Comparison of ENCODE assay signal across 28 cellular contexts in the genomic region with DNA sequence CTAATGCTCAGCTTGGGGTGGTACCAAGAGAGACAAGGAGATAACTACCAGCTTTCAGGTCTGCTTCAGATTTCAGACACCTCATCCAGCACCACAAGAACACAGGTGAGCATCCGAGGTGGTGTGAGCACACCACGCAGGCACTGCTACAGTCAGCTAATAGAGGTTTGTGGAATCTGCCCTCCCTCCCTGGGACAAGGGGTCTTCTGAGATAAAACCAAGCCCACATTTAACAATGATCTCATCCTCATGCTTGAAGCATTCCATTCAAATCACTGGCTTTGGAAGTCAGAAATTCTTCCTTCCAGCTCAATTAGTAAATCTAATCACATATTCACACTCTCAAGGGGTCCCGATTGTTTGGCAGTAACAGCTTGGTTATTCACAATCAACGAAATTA.
DNase-seq lines count a peak whose midpoint lies in the region; ATAC-seq and TF ChIP-seq lines count a peak whose summit lies in the region.
"Had no signal": no experiment of that assay in that cellular context is flagged by ENCODE, and none has a peak within 500 bp of the region (broad histone marks: within the 10 kb centered on the region; RNA-seq: fewer than 3 reads in every experiment).

No MANE protein-coding gene starts in this region.

- no peak for TF ChIP-seq CTCF in brain (conservative IDR thresholded peaks at IDR 0.05)

- no peaks in the 10 kb centered on the region for H3K36me3 ChIP-seq in mesenchymal stem cell (ENCODE audit: control insufficient read depth in 1 of 2, insufficient read depth in 2 of 2, low read depth in 1 of 2, low read length in 2 of 2)
- H3K36me3 ChIP-seq: heart right ventricle had no signal

- H2BK12ac ChIP-seq in mesenchymal stem cell (ENCODE audit: low read length in 2 of 2): peak overlapping the region; percentile 2 to 96

- no peak overlapping the region for H4K91ac ChIP-seq in mesenchymal stem cell (ENCODE audit: low read length)

- H3K18ac ChIP-seq in mesenchymal stem cell (ENCODE audit: low read depth in 1 of 2, low read length in 2 of 2): peak overlapping the region in 1 of 2 experiments; percentile 76

- H3K27me3 ChIP-seq in mesenchymal stem cell (ENCODE audit: control insufficient read depth in 1 of 2, insufficient read depth in 1 of 2, low read length in 2 of 2): no peaks in the 10 kb centered on the region
- H3K27me3 ChIP-seq: heart right ventricle had no signal

- H3K23ac ChIP-seq in mesenchymal stem cell (ENCODE audit: low read length in 2 of 2): no peak overlapping the region

- H3K4ac ChIP-seq in mesenchymal stem cell (ENCODE audit: low read depth in 1 of 2, low read length in 2 of 2): peak overlapping the region in 1 of 2 experiments; percentile 84

- no peaks in the 10 kb centered on the region for H3K79me1 ChIP-seq in mesenchymal stem cell (replicated peaks; ENCODE audit: low read length, poor library complexity, severe bottlenecking)

- CTCF ChIA-PET in activated CD8-positive, alpha-beta memory T cell treated with anti-CD3 and anti-CD28 coated beads, Interleukin-2, amount 10 ng/mL, durations not matched to agents 7 days and 5 days (lab: Charles Lee): no interaction called here

- no peaks in the 10 kb centered on the region for H3K9me3 ChIP-seq in mesenchymal stem cell (ENCODE audit: control insufficient read depth, low read length)

- no peak overlapping the region for H2BK15ac ChIP-seq in mesenchymal stem cell (ENCODE audit: low read depth, poor library complexity, severe bottlenecking)

- no peak overlapping the region for H2AK5ac ChIP-seq in mesenchymal stem cell (ENCODE audit: low read length, severe bottlenecking)

- H3K27ac Mint-ChIP-seq in activated T-cell treated with anti-CD3 and anti-CD28 coated beads, Interleukin-2, amount 50 U/mL, for 24 hours: peak overlapping the region; percentile 8
- peak overlapping the region; percentile 49 to 93 (median 76) for H3K27ac Mint-ChIP-seq in brain
- no peak overlapping the region for H3K27ac Mint-ChIP-seq in activated CD8-positive, alpha-beta memory T cell treated with anti-CD3 and anti-CD28 coated beads, Interleukin-2, amount 10 ng/mL, durations not matched to agents 7 days and 5 days
- H3K27ac Mint-ChIP-seq: activated CD4-positive, alpha-beta T cell treated with anti-CD3 and anti-CD28 coated beads, Interleukin-2, amount 10 ng/mL, durations not matched to agents 24 days and 14 days; activated naive CD4-positive, alpha-beta T cell treated with anti-CD3 and anti-CD28 coated beads, Interleukin-2, amount 50 U/mL, for 72 hours; activated T-helper 2 cell treated with anti-CD3 and anti-CD28 coated beads, Interferon-gamma antibody, Interleukin-2, Interleukin-4, amounts not matched to agents 10 μg/mL and 5 μg/mL and 100 μg/mL, durations not matched to agents 14 hours and 24 hours and 36 hours; stimulated activated naive CD8-positive, alpha-beta T cell treated with anti-CD3 and anti-CD28 coated beads, Interleukin-15, Interleukin-2, amounts not matched to agents 100 ng/mL and 50 ng/mL, for 24 hours; T-helper 2 cell treated with Interferon-gamma antibody and Interleukin-4, amounts not matched to agents 5 μg/mL and 100 μg/mL, for 36 hours; type B pancreatic cell had no signal

- no peak overlapping the region for H4K8ac ChIP-seq in mesenchymal stem cell (ENCODE audit: low read length)

- peaks cover 71% of the 10 kb centered on the region for H3K36me3 Mint-ChIP-seq in activated T-cell treated with anti-CD3 and anti-CD28 coated beads, Interleukin-2, amount 50 U/mL, for 24 hours (ENCODE audit: low read depth)
- peaks cover 16% of the 10 kb centered on the region for H3K36me3 Mint-ChIP-seq in brain
- peaks cover 41% of the 10 kb centered on the region for H3K36me3 Mint-ChIP-seq in activated CD8-positive, alpha-beta memory T cell treated with anti-CD3 and anti-CD28 coated beads, Interleukin-2, amount 10 ng/mL, durations not matched to agents 7 days and 5 days
- H3K36me3 Mint-ChIP-seq: type B pancreatic cell had no signal

- H2AFZ ChIP-seq in mesenchymal stem cell (ENCODE audit: low read depth, low read length): no peak overlapping the region

- no peak overlapping the region for H3K4me2 ChIP-seq in mesenchymal stem cell (ENCODE audit: low read length, poor library complexity, severe bottlenecking)
- H3K4me2 ChIP-seq: KMS-11 had no signal

- 38% methylated on average over 4 of the region's 4 CpGs for WGBS in mesenchymal stem cell

- H2BK120ac ChIP-seq in mesenchymal stem cell (ENCODE audit: low read depth, low read length): no peak overlapping the region

- H3K27me3 Mint-ChIP-seq in activated T-cell treated with anti-CD3 and anti-CD28 coated beads, Interleukin-2, amount 50 U/mL, for 24 hours: no peaks in the 10 kb centered on the region
- H3K27me3 Mint-ChIP-seq in brain: no peaks in the 10 kb centered on the region
- no peaks in the 10 kb centered on the region for H3K27me3 Mint-ChIP-seq in activated CD8-positive, alpha-beta memory T cell treated with anti-CD3 and anti-CD28 coated beads, Interleukin-2, amount 10 ng/mL, durations not matched to agents 7 days and 5 days
- H3K27me3 Mint-ChIP-seq: activated CD4-positive, alpha-beta T cell treated with anti-CD3 and anti-CD28 coated beads, Interleukin-2, amount 10 ng/mL, durations not matched to agents 24 days and 14 days; stimulated activated naive CD8-positive, alpha-beta T cell treated with anti-CD3 and anti-CD28 coated beads, Interleukin-15, Interleukin-2, amounts not matched to agents 100 ng/mL and 50 ng/mL, for 24 hours; type B pancreatic cell had no signal

- H3K27ac ChIP-seq in mesenchymal stem cell (ENCODE audit: low read length, poor library complexity, severe bottlenecking): no peak overlapping the region
- H3K27ac ChIP-seq: heart right ventricle, KMS-11, SK-N-MC had no signal

- ATAC-seq in activated CD8-positive, alpha-beta memory T cell treated with anti-CD3 and anti-CD28 coated beads, Interleukin-2, amount 10 ng/mL, durations not matched to agents 7 days and 5 days: no peak
- ATAC-seq: activated naive CD4-positive, alpha-beta T cell treated with anti-CD3 and anti-CD28 coated beads, Interleukin-2, amount 50 U/mL, for 72 hours; heart right ventricle; left ventricle myocardium superior; sciatic nerve had no signal

- peaks cover 3% of the 10 kb centered on the region for H3K9me3 Mint-ChIP-seq in activated T-cell treated with anti-CD3 and anti-CD28 coated beads, Interleukin-2, amount 50 U/mL, for 24 hours
- H3K9me3 Mint-ChIP-seq in brain: peaks cover 3 to 28% (median 17%) of the 10 kb centered on the region in 5 experiments
- peaks cover 3% of the 10 kb centered on the region for H3K9me3 Mint-ChIP-seq in activated CD8-positive, alpha-beta memory T cell treated with anti-CD3 and anti-CD28 coated beads, Interleukin-2, amount 10 ng/mL, durations not matched to agents 7 days and 5 days (ENCODE audit: low read depth)
- H3K9me3 Mint-ChIP-seq: activated T-helper 2 cell treated with anti-CD3 and anti-CD28 coated beads, Interferon-gamma antibody, Interleukin-2, Interleukin-4, amounts not matched to agents 10 μg/mL and 5 μg/mL and 100 μg/mL, durations not matched to agents 14 hours and 24 hours and 36 hours; T-helper 2 cell treated with Interferon-gamma antibody and Interleukin-4, amounts not matched to agents 5 μg/mL and 100 μg/mL, for 36 hours; type B pancreatic cell had no signal

- H3K4me1 Mint-ChIP-seq in activated T-cell treated with anti-CD3 and anti-CD28 coated beads, Interleukin-2, amount 50 U/mL, for 24 hours (ENCODE audit: low read depth): peaks cover 76% of the 10 kb centered on the region
- peaks cover 46% of the 10 kb centered on the region for H3K4me1 Mint-ChIP-seq in brain
- H3K4me1 Mint-ChIP-seq in activated CD8-positive, alpha-beta memory T cell treated with anti-CD3 and anti-CD28 coated beads, Interleukin-2, amount 10 ng/mL, durations not matched to agents 7 days and 5 days: peaks cover 6% of the 10 kb centered on the region

- no peak overlapping the region for H2BK5ac ChIP-seq in mesenchymal stem cell (ENCODE audit: low read depth, low read length, poor library complexity, severe bottlenecking)

- no peak overlapping the region for H3K9ac ChIP-seq in mesenchymal stem cell (ENCODE audit: low read length)
- H3K9ac ChIP-seq: KMS-11 had no signal

- H3K4me3 ChIP-seq in mesenchymal stem cell (ENCODE audit: insufficient read depth in 1 of 2, low read depth in 1 of 2, low read length in 2 of 2): no peak overlapping the region
- H3K4me3 ChIP-seq: heart right ventricle, SK-N-MC had no signal

- no peak for DNase-seq in activated T-cell treated with anti-CD3 and anti-CD28 coated beads, Interleukin-2, amount 50 U/mL, for 24 hours
- no peak for DNase-seq in activated T-cell treated with anti-CD3 and anti-CD28 coated beads, Interleukin-2, amount 50 U/mL, for 1 hour
- peak; percentile 12 for DNase-seq in mesenchymal stem cell
- DNase-seq in NCI-H2171 treated with DMSO at 0.1 percent for 48 hours (lab: John Stamatoyannopoulos, UW): no peak
- no peak for DNase-seq in A172 (ENCODE audit: low spot score)
- DNase-seq in activated CD8-positive, alpha-beta memory T cell treated with anti-CD3 and anti-CD28 coated beads, Interleukin-2, amount 10 ng/mL, durations not matched to agents 7 days and 5 days: no peak
- DNase-seq in T-helper 1 cell: no peak
- DNase-seq: 8988T; activated CD4-positive, alpha-beta T cell treated with anti-CD3 and anti-CD28 coated beads, Interleukin-2, amount 10 ng/mL, durations not matched to agents 24 days and 14 days; cerebellar nuclear complex; DMS153; effector CD4-positive, alpha-beta T cell; erythroblast; foreskin fibroblast; heart right ventricle; left ventricle myocardium superior; NCI-H1694; NCI-H2171; RPMI8226 had no signal

- no peak overlapping the region for H3K14ac ChIP-seq in mesenchymal stem cell (ENCODE audit: low read length in 2 of 2)

- no peaks in the 10 kb centered on the region for H3K4me1 ChIP-seq in mesenchymal stem cell (ENCODE audit: control insufficient read depth, insufficient read depth, low read depth, low read length)

- no peak overlapping the region for H3K4me3 Mint-ChIP-seq in activated T-cell treated with anti-CD3 and anti-CD28 coated beads, Interleukin-2, amount 50 U/mL, for 24 hours
- peak overlapping the region in 4 of 5 experiments; percentile 21 to 72 (median 42) for H3K4me3 Mint-ChIP-seq in brain
- H3K4me3 Mint-ChIP-seq in activated CD8-positive, alpha-beta memory T cell treated with anti-CD3 and anti-CD28 coated beads, Interleukin-2, amount 10 ng/mL, durations not matched to agents 7 days and 5 days: no peak overlapping the region
- H3K4me3 Mint-ChIP-seq: activated CD4-positive, alpha-beta T cell treated with anti-CD3 and anti-CD28 coated beads, Interleukin-2, amount 10 ng/mL, durations not matched to agents 24 days and 14 days; stimulated activated naive CD8-positive, alpha-beta T cell treated with anti-CD3 and anti-CD28 coated beads, Interleukin-15, Interleukin-2, amounts not matched to agents 100 ng/mL and 50 ng/mL, for 24 hours; T-helper 2 cell treated with Interferon-gamma antibody and Interleukin-4, amounts not matched to agents 5 μg/mL and 100 μg/mL, for 36 hours; type B pancreatic cell had no signal

Comparison
In these comparisons a context has a peak if more than half of its experiments do, and no peak if none do; other contexts are left out.
1. H3K4me3 Mint-ChIP-seq: peak in brain (4 of 5); none in activated T-cell treated with anti-CD3 and anti-CD28 coated beads, Interleukin-2, amount 50 U/mL, for 24 hours (single experiment) and activated CD8-positive, alpha-beta memory T cell treated with anti-CD3 and anti-CD28 coated beads, Interleukin-2, amount 10 ng/mL, durations not matched to agents 7 days and 5 days (single experiment).